Comparison of ENCODE assay signal across 8 cellular contexts in the genomic region with DNA sequence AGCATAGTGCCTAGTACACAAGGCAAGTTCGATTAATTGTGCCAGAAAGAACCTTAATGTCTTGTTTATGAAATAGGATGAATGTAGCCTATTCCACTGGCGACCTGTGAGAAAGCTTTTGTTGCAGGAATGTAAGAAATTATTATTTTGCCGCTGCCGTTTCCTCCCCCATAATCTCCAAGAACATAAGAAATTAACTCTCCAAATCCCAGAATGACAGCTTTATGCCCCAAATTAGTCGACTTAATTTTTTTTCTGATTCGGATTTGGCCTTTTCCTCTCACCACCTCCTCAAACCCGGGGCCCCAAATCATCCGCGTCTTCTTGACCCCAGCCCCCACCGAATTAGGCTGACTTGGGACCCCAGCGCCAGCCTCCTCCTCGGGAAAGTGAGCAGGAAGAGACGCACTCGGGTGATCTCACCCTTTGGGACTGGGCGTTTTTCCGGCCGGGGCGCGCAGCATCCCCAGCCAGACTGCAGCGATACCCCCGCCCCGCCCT. TPM values are rescaled to one million over a fixed set of nuclear protein-coding genes. Genes with fewer than 3 reads are reported as not detected.
A peak's percentile ranks its signal among the peaks of the same experiment; 100 is the strongest.
DNase-seq lines count a peak whose midpoint lies in the region; ATAC-seq and TF ChIP-seq lines count a peak whose summit lies in the region.

No MANE protein-coding gene starts in this region.

- no peak for TF ChIP-seq CTCF in WERI-Rb-1 (IDR thresholded peaks at IDR 0.05; ENCODE audit: low read depth, low read length)

- H3K9me3 ChIP-seq in WERI-Rb-1 (ENCODE audit: severe bottlenecking) (no peaks in the 10 kb centered on the region), right cardiac atrium (ENCODE audit: control insufficient read depth, low read length) (no peaks in the 10 kb centered on the region)

- peaks cover 5% of the 10 kb centered on the region; the same call in 1 of the 2 replicates for H3K36me3 ChIP-seq in WERI-Rb-1

- 3% methylated on average over 22 of the region's 22 CpGs for WGBS in right cardiac atrium

- peak; percentile 61 for DNase-seq in NCI-H2107 (lab: John Stamatoyannopoulos, UW)
- no peak for DNase-seq in NCI-H2107 treated with DMSO at 0.1 percent for 48 hours (lab: John Stamatoyannopoulos, UW; ENCODE audit: unreplicated experiment)
- no peak for DNase-seq in WERI-Rb-1
- DNase-seq in right cardiac atrium = no peak
- no peak for DNase-seq in NCI-H82 (lab: John Stamatoyannopoulos, UW)
- DNase-seq in HCEC 1CT = no peak

- intact Hi-C loops in right cardiac atrium (cut with DNase I) = no loop called here

- H3K4me1 ChIP-seq in right cardiac atrium (ENCODE audit: control insufficient read depth, insufficient read depth, low read length) = peaks cover 12% of the 10 kb centered on the region

- H3K27ac ChIP-seq in WERI-Rb-1 = peak overlapping the region; percentile 70
- H3K27ac ChIP-seq in right cardiac atrium (ENCODE audit: low read length) = peak overlapping the region; percentile 90
- peak overlapping the region in 20 of 21 experiments; percentile 77 to 99 (median 94) for H3K27ac ChIP-seq in skin epidermis

- no peak for ATAC-seq in right cardiac atrium
- no peak for ATAC-seq in HG03095 (IDR thresholded peaks at IDR 0.05; ENCODE audit: unreplicated experiment)

- H3K27me3 ChIP-seq in WERI-Rb-1 (ENCODE audit: insufficient read depth, low read depth, severe bottlenecking) = no peaks in the 10 kb centered on the region
- H3K27me3 ChIP-seq in right cardiac atrium (ENCODE audit: control insufficient read depth, insufficient read depth) = no peaks in the 10 kb centered on the region

- peak overlapping the region; percentile 80 for H3K4me3 ChIP-seq in WERI-Rb-1 (ENCODE audit: low read depth, low read length)
- H3K4me3 ChIP-seq in right cardiac atrium (ENCODE audit: low read length) = peak overlapping the region; percentile 88
- H3K4me3 ChIP-seq in skin epidermis = peak overlapping the region; percentile 71 to 99 (median 90)

RNA-seq across cellular contexts. Expression of gene SPTAN1, which starts 0.7 kb away (rescaled TPM):
- 100 to 1,000 TPM; 269 to 312 (median 282) TPM for total RNA-seq in right cardiac atrium
- 154 TPM for polyA plus RNA-seq in right cardiac atrium

RNA-seq across cellular contexts. Expression of gene GLE1, which starts 47.2 kb away (rescaled TPM):
- 10 to 100 TPM; 15.7 to 19.3 (median 17.9) TPM for total RNA-seq in right cardiac atrium
- 10.6 TPM for polyA plus RNA-seq in right cardiac atrium
